1 cellular context compared by ENCODE assay signal in genomic region chr9:126805546-126806262, GRCh38.
TF ChIP-seq lines count a peak whose summit lies in the region.

No MANE protein-coding gene starts in this region.

TF ChIP-seq in HepG2, 621 proteins besides CTCF, POLR2A, EP300 and RAD21 (continues in another document):
- TF ChIP-seq MXI1 (IDR thresholded peaks at IDR 0.05; ENCODE audit: borderline replicate concordance, low read depth, low read length) (peak; percentile 70; the same call in 1 of the 3 replicates), ZBTB20 (CRISPR knock-in tag; IDR thresholded peaks at IDR 0.05; ENCODE audit: borderline replicate concordance, low read depth) (0 out of 2 replicates have a peak, but pooled peaks have one; percentile 35), KDM5A (IDR thresholded peaks at IDR 0.05; ENCODE audit: borderline replicate concordance, low read length) (peak; percentile 42; the same call in 1 of the 2 replicates), SKI (IDR thresholded peaks at IDR 0.05; ENCODE audit: partially characterized antibody) (peak; percentile 14), STAG1 (CRISPR knock-in tag; IDR thresholded peaks at IDR 0.05) (0 out of 2 replicates have a peak, but pooled peaks have one; percentile 14), ZNF10 (CRISPR knock-in tag; IDR thresholded peaks at IDR 0.05; ENCODE audit: borderline replicate concordance, low read depth) (no peak), TBX2 (CRISPR knock-in tag; IDR thresholded peaks at IDR 0.05; ENCODE audit: borderline replicate concordance) (peak; percentile 55), GABPA (IDR thresholded peaks at IDR 0.05; ENCODE audit: low read depth, low read length) (no peak), GABPA (CRISPR knock-in tag; IDR thresholded peaks at IDR 0.05; ENCODE audit: low read depth) (peak; percentile 52), ZNF326 (CRISPR knock-in tag; IDR thresholded peaks at IDR 0.05; ENCODE audit: borderline replicate concordance) (no peak), GATAD1 (CRISPR knock-in tag; IDR thresholded peaks at IDR 0.05) (peak; percentile 35; the same call in 1 of the 2 replicates), KLF11 (CRISPR knock-in tag; IDR thresholded peaks at IDR 0.05) (no peak), ZNF619 (CRISPR knock-in tag; IDR thresholded peaks at IDR 0.05) (0 out of 2 replicates have a peak, but pooled peaks have one; percentile 38), HNF4A (CRISPR knock-in tag; IDR thresholded peaks at IDR 0.05) (peak; percentile 30), KMT2B (CRISPR knock-in tag; IDR thresholded peaks at IDR 0.05) (peak; percentile 42; the same call in 1 of the 2 replicates), ZNF207 (IDR thresholded peaks at IDR 0.05; ENCODE audit: borderline replicate concordance) (no peak), CREM (IDR thresholded peaks at IDR 0.05) (peak; percentile 58), CREM (CRISPR knock-in tag; IDR thresholded peaks at IDR 0.05) (0 out of 2 replicates have a peak, but pooled peaks have one; percentile 29), MAZ (IDR thresholded peaks at IDR 0.05; ENCODE audit: borderline replicate concordance, low read depth, low read length) (peak; percentile 32; the same call in 1 of the 2 replicates), MAZ (CRISPR knock-in tag; IDR thresholded peaks at IDR 0.05; ENCODE audit: low read depth) (no peak), SMARCE1 (IDR thresholded peaks at IDR 0.05; ENCODE audit: borderline replicate concordance) (no peak), IRF2 (CRISPR knock-in tag; IDR thresholded peaks at IDR 0.05) (0 out of 2 replicates have a peak, but pooled peaks have one; percentile 18), DNMT1 (CRISPR knock-in tag; IDR thresholded peaks at IDR 0.05) (no peak), TGIF2 (CRISPR knock-in tag; IDR thresholded peaks at IDR 0.05) (peak; percentile 99), MNT (IDR thresholded peaks at IDR 0.05) (peak; percentile 32; the same call in 1 of the 2 replicates), CREB1 (IDR thresholded peaks at IDR 0.05) (peak; percentile 91), CREB1 (CRISPR knock-in tag; IDR thresholded peaks at IDR 0.05) (peak; percentile 70), BRCA1 (CRISPR knock-in tag; IDR thresholded peaks at IDR 0.05) (no peak), JUND (CRISPR knock-in tag; IDR thresholded peaks at IDR 0.05) (peak; percentile 56; the same call in 1 of the 2 replicates), SAP130 (CRISPR knock-in tag; IDR thresholded peaks at IDR 0.05; ENCODE audit: low read depth) (peak; percentile 94)
- TF ChIP-seq, protein P1, sequence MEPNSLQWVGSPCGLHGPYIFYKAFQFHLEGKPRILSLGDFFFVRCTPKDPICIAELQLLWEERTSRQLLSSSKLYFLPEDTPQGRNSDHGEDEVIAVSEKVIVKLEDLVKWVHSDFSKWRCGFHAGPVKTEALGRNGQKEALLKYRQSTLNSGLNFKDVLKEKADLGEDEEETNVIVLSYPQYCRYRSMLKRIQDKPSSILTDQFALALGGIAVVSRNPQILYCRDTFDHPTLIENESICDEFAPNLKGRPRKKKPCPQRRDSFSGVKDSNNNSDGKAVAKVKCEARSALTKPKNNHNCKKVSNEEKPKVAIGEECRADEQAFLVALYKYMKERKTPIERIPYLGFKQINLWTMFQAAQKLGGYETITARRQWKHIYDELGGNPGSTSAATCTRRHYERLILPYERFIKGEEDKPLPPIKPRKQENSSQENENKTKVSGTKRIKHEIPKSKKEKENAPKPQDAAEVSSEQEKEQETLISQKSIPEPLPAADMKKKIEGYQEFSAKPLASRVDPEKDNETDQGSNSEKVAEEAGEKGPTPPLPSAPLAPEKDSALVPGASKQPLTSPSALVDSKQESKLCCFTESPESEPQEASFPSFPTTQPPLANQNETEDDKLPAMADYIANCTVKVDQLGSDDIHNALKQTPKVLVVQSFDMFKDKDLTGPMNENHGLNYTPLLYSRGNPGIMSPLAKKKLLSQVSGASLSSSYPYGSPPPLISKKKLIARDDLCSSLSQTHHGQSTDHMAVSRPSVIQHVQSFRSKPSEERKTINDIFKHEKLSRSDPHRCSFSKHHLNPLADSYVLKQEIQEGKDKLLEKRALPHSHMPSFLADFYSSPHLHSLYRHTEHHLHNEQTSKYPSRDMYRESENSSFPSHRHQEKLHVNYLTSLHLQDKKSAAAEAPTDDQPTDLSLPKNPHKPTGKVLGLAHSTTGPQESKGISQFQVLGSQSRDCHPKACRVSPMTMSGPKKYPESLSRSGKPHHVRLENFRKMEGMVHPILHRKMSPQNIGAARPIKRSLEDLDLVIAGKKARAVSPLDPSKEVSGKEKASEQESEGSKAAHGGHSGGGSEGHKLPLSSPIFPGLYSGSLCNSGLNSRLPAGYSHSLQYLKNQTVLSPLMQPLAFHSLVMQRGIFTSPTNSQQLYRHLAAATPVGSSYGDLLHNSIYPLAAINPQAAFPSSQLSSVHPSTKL (CRISPR knock-in tag; IDR thresholded peaks at IDR 0.05): peak; percentile 26; the same call in 1 of the 2 replicates
- TF ChIP-seq, protein P2, sequence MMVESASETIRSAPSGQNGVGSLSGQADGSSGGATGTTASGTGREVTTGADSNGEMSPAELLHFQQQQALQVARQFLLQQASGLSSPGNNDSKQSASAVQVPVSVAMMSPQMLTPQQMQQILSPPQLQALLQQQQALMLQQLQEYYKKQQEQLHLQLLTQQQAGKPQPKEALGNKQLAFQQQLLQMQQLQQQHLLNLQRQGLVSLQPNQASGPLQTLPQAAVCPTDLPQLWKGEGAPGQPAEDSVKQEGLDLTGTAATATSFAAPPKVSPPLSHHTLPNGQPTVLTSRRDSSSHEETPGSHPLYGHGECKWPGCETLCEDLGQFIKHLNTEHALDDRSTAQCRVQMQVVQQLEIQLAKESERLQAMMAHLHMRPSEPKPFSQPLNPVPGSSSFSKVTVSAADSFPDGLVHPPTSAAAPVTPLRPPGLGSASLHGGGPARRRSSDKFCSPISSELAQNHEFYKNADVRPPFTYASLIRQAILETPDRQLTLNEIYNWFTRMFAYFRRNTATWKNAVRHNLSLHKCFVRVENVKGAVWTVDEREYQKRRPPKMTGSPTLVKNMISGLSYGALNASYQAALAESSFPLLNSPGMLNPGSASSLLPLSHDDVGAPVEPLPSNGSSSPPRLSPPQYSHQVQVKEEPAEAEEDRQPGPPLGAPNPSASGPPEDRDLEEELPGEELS (CRISPR knock-in tag; IDR thresholded peaks at IDR 0.05): no peak
- TF ChIP-seq, protein P3, sequence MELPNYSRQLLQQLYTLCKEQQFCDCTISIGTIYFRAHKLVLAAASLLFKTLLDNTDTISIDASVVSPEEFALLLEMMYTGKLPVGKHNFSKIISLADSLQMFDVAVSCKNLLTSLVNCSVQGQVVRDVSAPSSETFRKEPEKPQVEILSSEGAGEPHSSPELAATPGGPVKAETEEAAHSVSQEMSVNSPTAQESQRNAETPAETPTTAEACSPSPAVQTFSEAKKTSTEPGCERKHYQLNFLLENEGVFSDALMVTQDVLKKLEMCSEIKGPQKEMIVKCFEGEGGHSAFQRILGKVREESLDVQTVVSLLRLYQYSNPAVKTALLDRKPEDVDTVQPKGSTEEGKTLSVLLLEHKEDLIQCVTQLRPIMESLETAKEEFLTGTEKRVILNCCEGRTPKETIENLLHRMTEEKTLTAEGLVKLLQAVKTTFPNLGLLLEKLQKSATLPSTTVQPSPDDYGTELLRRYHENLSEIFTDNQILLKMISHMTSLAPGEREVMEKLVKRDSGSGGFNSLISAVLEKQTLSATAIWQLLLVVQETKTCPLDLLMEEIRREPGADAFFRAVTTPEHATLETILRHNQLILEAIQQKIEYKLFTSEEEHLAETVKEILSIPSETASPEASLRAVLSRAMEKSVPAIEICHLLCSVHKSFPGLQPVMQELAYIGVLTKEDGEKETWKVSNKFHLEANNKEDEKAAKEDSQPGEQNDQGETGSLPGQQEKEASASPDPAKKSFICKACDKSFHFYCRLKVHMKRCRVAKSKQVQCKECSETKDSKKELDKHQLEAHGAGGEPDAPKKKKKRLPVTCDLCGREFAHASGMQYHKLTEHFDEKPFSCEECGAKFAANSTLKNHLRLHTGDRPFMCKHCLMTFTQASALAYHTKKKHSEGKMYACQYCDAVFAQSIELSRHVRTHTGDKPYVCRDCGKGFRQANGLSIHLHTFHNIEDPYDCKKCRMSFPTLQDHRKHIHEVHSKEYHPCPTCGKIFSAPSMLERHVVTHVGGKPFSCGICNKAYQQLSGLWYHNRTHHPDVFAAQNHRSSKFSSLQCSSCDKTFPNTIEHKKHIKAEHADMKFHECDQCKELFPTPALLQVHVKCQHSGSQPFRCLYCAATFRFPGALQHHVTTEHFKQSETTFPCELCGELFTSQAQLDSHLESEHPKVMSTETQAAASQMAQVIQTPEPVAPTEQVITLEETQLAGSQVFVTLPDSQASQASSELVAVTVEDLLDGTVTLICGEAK (IDR thresholded peaks at IDR 0.05): no peak
- TF ChIP-seq, protein P3 (CRISPR knock-in tag; IDR thresholded peaks at IDR 0.05): peak; percentile 20; the same call in 1 of the 2 replicates
- TF ChIP-seq, protein P4, sequence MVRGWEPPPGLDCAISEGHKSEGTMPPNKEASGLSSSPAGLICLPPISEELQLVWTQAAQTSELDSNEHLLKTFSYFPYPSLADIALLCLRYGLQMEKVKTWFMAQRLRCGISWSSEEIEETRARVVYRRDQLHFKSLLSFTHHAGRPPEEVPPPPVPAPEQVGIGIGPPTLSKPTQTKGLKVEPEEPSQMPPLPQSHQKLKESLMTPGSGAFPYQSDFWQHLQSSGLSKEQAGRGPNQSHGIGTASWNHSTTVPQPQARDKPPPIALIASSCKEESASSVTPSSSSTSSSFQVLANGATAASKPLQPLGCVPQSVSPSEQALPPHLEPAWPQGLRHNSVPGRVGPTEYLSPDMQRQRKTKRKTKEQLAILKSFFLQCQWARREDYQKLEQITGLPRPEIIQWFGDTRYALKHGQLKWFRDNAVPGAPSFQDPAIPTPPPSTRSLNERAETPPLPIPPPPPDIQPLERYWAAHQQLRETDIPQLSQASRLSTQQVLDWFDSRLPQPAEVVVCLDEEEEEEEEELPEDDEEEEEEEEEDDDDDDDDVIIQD (CRISPR knock-in tag; IDR thresholded peaks at IDR 0.05; ENCODE audit: low read depth): 0 out of 2 replicates have a peak, but pooled peaks have one; percentile 34
- TF ChIP-seq, protein P5, sequence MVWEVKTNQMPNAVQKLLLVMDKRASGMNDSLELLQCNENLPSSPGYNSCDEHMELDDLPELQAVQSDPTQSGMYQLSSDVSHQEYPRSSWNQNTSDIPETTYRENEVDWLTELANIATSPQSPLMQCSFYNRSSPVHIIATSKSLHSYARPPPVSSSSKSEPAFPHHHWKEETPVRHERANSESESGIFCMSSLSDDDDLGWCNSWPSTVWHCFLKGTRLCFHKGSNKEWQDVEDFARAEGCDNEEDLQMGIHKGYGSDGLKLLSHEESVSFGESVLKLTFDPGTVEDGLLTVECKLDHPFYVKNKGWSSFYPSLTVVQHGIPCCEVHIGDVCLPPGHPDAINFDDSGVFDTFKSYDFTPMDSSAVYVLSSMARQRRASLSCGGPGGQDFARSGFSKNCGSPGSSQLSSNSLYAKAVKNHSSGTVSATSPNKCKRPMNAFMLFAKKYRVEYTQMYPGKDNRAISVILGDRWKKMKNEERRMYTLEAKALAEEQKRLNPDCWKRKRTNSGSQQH (CRISPR knock-in tag; IDR thresholded peaks at IDR 0.05; ENCODE audit: low read depth): peak; percentile 78; the same call in 1 of the 2 replicates
- TF ChIP-seq, protein P6, sequence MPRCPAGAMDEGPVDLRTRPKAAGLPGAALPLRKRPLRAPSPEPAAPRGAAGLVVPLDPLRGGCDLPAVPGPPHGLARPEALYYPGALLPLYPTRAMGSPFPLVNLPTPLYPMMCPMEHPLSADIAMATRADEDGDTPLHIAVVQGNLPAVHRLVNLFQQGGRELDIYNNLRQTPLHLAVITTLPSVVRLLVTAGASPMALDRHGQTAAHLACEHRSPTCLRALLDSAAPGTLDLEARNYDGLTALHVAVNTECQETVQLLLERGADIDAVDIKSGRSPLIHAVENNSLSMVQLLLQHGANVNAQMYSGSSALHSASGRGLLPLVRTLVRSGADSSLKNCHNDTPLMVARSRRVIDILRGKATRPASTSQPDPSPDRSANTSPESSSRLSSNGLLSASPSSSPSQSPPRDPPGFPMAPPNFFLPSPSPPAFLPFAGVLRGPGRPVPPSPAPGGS (CRISPR knock-in tag; IDR thresholded peaks at IDR 0.05): 0 out of 2 replicates have a peak, but pooled peaks have one; percentile 5
